ENCODE assay signal across 26 cellular contexts in the genomic region with DNA sequence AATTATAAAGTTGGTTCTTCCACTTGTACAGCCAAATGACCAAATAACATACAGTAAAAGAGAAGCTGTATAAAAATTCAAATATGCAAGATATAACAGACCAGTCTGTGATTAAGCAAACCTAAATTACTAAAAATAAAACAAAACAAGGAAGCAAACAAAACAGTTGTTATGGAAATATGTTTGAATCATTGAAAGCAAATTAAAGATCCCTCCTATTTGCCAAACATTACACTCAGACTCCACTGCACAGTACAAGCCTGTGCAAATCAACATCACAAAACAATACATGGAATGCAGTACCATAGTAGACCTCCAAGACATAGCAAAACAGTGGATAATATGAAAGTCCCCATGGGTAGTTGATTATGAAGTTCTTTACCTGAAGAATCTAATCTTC.
DNase-seq lines count a peak whose midpoint lies in the region; ATAC-seq and TF ChIP-seq lines count a peak whose summit lies in the region.
"Had no signal": no experiment of that assay in that cellular context is flagged by ENCODE, and none has a peak within 500 bp of the region (broad histone marks: within the 10 kb centered on the region; RNA-seq: fewer than 3 reads in every experiment).

No MANE protein-coding gene starts in this region.

- peak; percentile 48 for ATAC-seq in CD8-positive, alpha-beta T cell
- ATAC-seq in central memory CD8-positive, alpha-beta T cell (replicated peaks; ENCODE audit: extremely low read depth, poor library complexity, severe bottlenecking), result no peak
- ATAC-seq in left lung (peak; percentile 42), GM19455 (IDR thresholded peaks at IDR 0.05; ENCODE audit: unreplicated experiment) (no peak)
- ATAC-seq: stimulated activated naive B cell treated with anti-CD40 and anti-IgM and Interleukin-4, amounts not matched to agents 10 μg/mL and 1 μg/mL and 100 μg/mL, for 72 hours had no signal

- peaks cover 18% of the 10 kb centered on the region for H3K4me1 ChIP-seq in CD8-positive, alpha-beta T cell (ENCODE audit: insufficient read depth, low read length)
- H3K4me1 ChIP-seq in left lung (peaks cover 0 to 26% of the 10 kb centered on the region in 2 donors), testis (no peaks in the 10 kb centered on the region)
- H3K4me1 ChIP-seq: prostate gland had no signal

- H3K9me3 ChIP-seq in CD8-positive, alpha-beta T cell (ENCODE audit: low read length), result no peaks in the 10 kb centered on the region
- no peaks in the 10 kb centered on the region for H3K9me3 ChIP-seq in left lung
- H3K9me3 ChIP-seq in testis, result no peaks in the 10 kb centered on the region
- H3K9me3 ChIP-seq: prostate gland, SJCRH30 had no signal

- no peak overlapping the region for H3K27ac Mint-ChIP-seq in CD8-positive, alpha-beta T cell
- H3K27ac Mint-ChIP-seq in central memory CD8-positive, alpha-beta T cell (ENCODE audit: low read depth), result peak overlapping the region; percentile 60
- H3K27ac Mint-ChIP-seq: activated CD4-positive, alpha-beta memory T cell treated with anti-CD3 and anti-CD28 coated beads for 36 hours; activated naive CD8-positive, alpha-beta T cell treated with anti-CD3 and anti-CD28 coated beads for 36 hours; dendritic cell treated with granulocyte-macrophage colony-stimulating factor and Interleukin-4, amounts not matched to agents 40 ng/mL and 50 ng/mL, for 4 days; memory B cell; stimulated activated naive B cell treated with anti-CD40 and anti-IgM and Interleukin-4, amounts not matched to agents 10 μg/mL and 1 μg/mL and 100 μg/mL, for 72 hours had no signal

- POLR2A ChIA-PET in CD8-positive, alpha-beta T cell (lab: Charles Lee), result interaction anchor here (1.3 kb wide), 1 partner anchor 45 kb away, joined by 3 read pairs; no protein-coding TSS in a partner anchor

- no peaks in the 10 kb centered on the region for H3K36me3 ChIP-seq in CD8-positive, alpha-beta T cell (ENCODE audit: insufficient read depth, low read length)
- H3K36me3 ChIP-seq in left lung (no peaks in the 10 kb centered on the region), testis (ENCODE audit: low read depth, missing control alignments) (no peaks in the 10 kb centered on the region)
- H3K36me3 ChIP-seq: prostate gland, SJCRH30 had no signal

- no peak for TF ChIP-seq CTCF in CD8-positive, alpha-beta T cell (IDR thresholded peaks at IDR 0.05)
- no peak for TF ChIP-seq CTCF in left lung (IDR thresholded peaks at IDR 0.05)
- no peak for TF ChIP-seq CTCF in testis (IDR thresholded peaks at IDR 0.05)

- H3K27ac ChIP-seq in CD8-positive, alpha-beta T cell (ENCODE audit: low read depth, low read length), result no peak overlapping the region
- no peak overlapping the region for H3K27ac ChIP-seq in left lung
- H3K27ac ChIP-seq in testis, result no peak overlapping the region
- H3K27ac ChIP-seq: prostate gland, SJCRH30 had no signal

- no peaks in the 10 kb centered on the region for H3K36me3 Mint-ChIP-seq in CD8-positive, alpha-beta T cell
- H3K36me3 Mint-ChIP-seq in central memory CD8-positive, alpha-beta T cell (ENCODE audit: insufficient read depth), result peaks cover 2% of the 10 kb centered on the region
- H3K36me3 Mint-ChIP-seq: activated CD4-positive, alpha-beta memory T cell treated with anti-CD3 and anti-CD28 coated beads for 36 hours; memory B cell had no signal

- CTCF ChIA-PET in CD8-positive, alpha-beta T cell (lab: Charles Lee), result interaction anchor here (1.7 kb wide), 1 partner anchor 14 kb away, joined by 5 read pairs; no protein-coding TSS in a partner anchor

- no peak overlapping the region for H3K4me3 Mint-ChIP-seq in CD8-positive, alpha-beta T cell
- H3K4me3 Mint-ChIP-seq in central memory CD8-positive, alpha-beta T cell, result no peak overlapping the region
- H3K4me3 Mint-ChIP-seq: activated CD4-positive, alpha-beta memory T cell treated with anti-CD3 and anti-CD28 coated beads for 36 hours; activated naive CD8-positive, alpha-beta T cell treated with anti-CD3 and anti-CD28 coated beads for 36 hours; dendritic cell treated with granulocyte-macrophage colony-stimulating factor and Interleukin-4, amounts not matched to agents 40 ng/mL and 50 ng/mL, for 4 days; memory B cell; stimulated activated naive B cell treated with anti-CD40 and anti-IgM and Interleukin-4, amounts not matched to agents 10 μg/mL and 1 μg/mL and 100 μg/mL, for 72 hours had no signal

- peaks cover 40% of the 10 kb centered on the region for H3K4me1 Mint-ChIP-seq in CD8-positive, alpha-beta T cell (ENCODE audit: low read depth)
- H3K4me1 Mint-ChIP-seq in central memory CD8-positive, alpha-beta T cell, result peaks cover 52% of the 10 kb centered on the region

- H3K4me3 ChIP-seq in CD8-positive, alpha-beta T cell (ENCODE audit: low read depth, low read length), result no peak overlapping the region
- H3K4me3 ChIP-seq in left lung, result no peak overlapping the region
- no peak overlapping the region for H3K4me3 ChIP-seq in testis
- H3K4me3 ChIP-seq: prostate gland, SJCRH30 had no signal

- TF ChIP-seq POLR2A in testis (IDR thresholded peaks at IDR 0.05), result no peak

- no peaks in the 10 kb centered on the region for H3K9me3 Mint-ChIP-seq in CD8-positive, alpha-beta T cell
- no peaks in the 10 kb centered on the region for H3K9me3 Mint-ChIP-seq in central memory CD8-positive, alpha-beta T cell
- H3K9me3 Mint-ChIP-seq: activated CD4-positive, alpha-beta memory T cell treated with anti-CD3 and anti-CD28 coated beads for 36 hours; dendritic cell treated with granulocyte-macrophage colony-stimulating factor and Interleukin-4, amounts not matched to agents 40 ng/mL and 50 ng/mL, for 4 days; memory B cell; stimulated activated naive B cell treated with anti-CD40 and anti-IgM and Interleukin-4, amounts not matched to agents 10 μg/mL and 1 μg/mL and 100 μg/mL, for 72 hours had no signal

- no peaks in the 10 kb centered on the region for H3K27me3 Mint-ChIP-seq in CD8-positive, alpha-beta T cell (ENCODE audit: low read depth)
- no peaks in the 10 kb centered on the region for H3K27me3 Mint-ChIP-seq in central memory CD8-positive, alpha-beta T cell
- H3K27me3 Mint-ChIP-seq: activated CD4-positive, alpha-beta memory T cell treated with anti-CD3 and anti-CD28 coated beads for 36 hours; activated naive CD8-positive, alpha-beta T cell treated with anti-CD3 and anti-CD28 coated beads for 36 hours; dendritic cell treated with granulocyte-macrophage colony-stimulating factor and Interleukin-4, amounts not matched to agents 40 ng/mL and 50 ng/mL, for 4 days; memory B cell; stimulated activated naive B cell treated with anti-CD40 and anti-IgM and Interleukin-4, amounts not matched to agents 10 μg/mL and 1 μg/mL and 100 μg/mL, for 72 hours had no signal

- intact Hi-C loops in CD8-positive, alpha-beta T cell (cut with DNase I, micrococcal nuclease), result no loop called here
- intact Hi-C loops in left lung (cut with DNase I) (no loop called here), testis (cut with DNase I; ENCODE audit: low total_unique reads) (no loop called here)

- DNase-seq in CD1c-positive myeloid dendritic cell (ENCODE audit: extremely low spot score), result peak; percentile 64
- no peak for DNase-seq in CD8-positive, alpha-beta T cell
- no peak for DNase-seq in central memory CD8-positive, alpha-beta T cell (ENCODE audit: low spot score in 2 of 2)
- no peak for DNase-seq in left lung
- no peak for DNase-seq in DMS153 (lab: John Stamatoyannopoulos, UW)
- DNase-seq in testis, result no peak
- DNase-seq: activated CD4-positive, alpha-beta memory T cell treated with anti-CD3 and anti-CD28 coated beads for 36 hours; activated effector memory CD4-positive, alpha-beta T cell treated with anti-CD3 and anti-CD28 coated beads, Interleukin-2, amount 50 U/mL, for 16 hours; activated naive CD8-positive, alpha-beta T cell treated with anti-CD3 and anti-CD28 coated beads for 36 hours; aorta; C1 segment of cervical spinal cord; caudate nucleus; DMS 273 treated with DMSO at 0.1 percent for 48 hours; Karpas-422; kidney glomerular epithelial cell; NCI-H187; NCI-H2171; NCI-H510A treated with DMSO at 0.1 percent for 48 hours; nucleus accumbens; SJCRH30; stimulated activated CD4-positive, alpha-beta T cell treated with anti-CD3 and anti-CD28 coated beads, Interleukin-4, amount 100 ng/mL, for 4 hours; stimulated activated naive B cell treated with anti-CD40 and anti-IgM and Interleukin-4, amounts not matched to agents 10 μg/mL and 1 μg/mL and 100 μg/mL, for 72 hours had no signal

- H3K27me3 ChIP-seq in CD8-positive, alpha-beta T cell (ENCODE audit: insufficient read depth, low read length), result no peaks in the 10 kb centered on the region
- no peaks in the 10 kb centered on the region for H3K27me3 ChIP-seq in left lung
- H3K27me3 ChIP-seq in testis, result no peaks in the 10 kb centered on the region
- H3K27me3 ChIP-seq: SJCRH30 had no signal

Comparison
In these comparisons a context has a peak if more than half of its experiments do, and no peak if none do; other contexts are left out.
1. ATAC-seq: peak in CD8-positive, alpha-beta T cell (single experiment) and left lung (single experiment); none in central memory CD8-positive, alpha-beta T cell (single experiment) and GM19455 (single experiment).